ENCODE assay signal across 3 cellular contexts in genomic region chr1:84732520-84732919, GRCh38.
"Had no signal": no experiment of that assay in that cellular context is flagged by ENCODE, and none has a peak within 500 bp of the region (broad histone marks: within the 10 kb centered on the region; RNA-seq: fewer than 3 reads in every experiment).

No MANE protein-coding gene starts in this region.

- DNase-seq: GDM1, GF-D8 had no signal

- ATAC-seq: GM12878 had no signal

- H3K4me3 ChIP-seq: GM12878 had no signal
